ENCODE assay signal across 27 cellular contexts in genomic region chr10:7948601-7949000, GRCh38.
DNase-seq lines count a peak whose midpoint lies in the region; ATAC-seq and TF ChIP-seq lines count a peak whose summit lies in the region.
"Had no signal": no experiment of that assay in that cellular context is flagged by ENCODE, and none has a peak within 500 bp of the region (broad histone marks: within the 10 kb centered on the region; RNA-seq: fewer than 3 reads in every experiment).

No MANE protein-coding gene starts in this region.

- no peak overlapping the region for H3K4me3 Mint-ChIP-seq in Calu3 (ENCODE audit: low read depth, unreplicated experiment)
- H3K4me3 Mint-ChIP-seq: activated CD4-positive, alpha-beta memory T cell treated with anti-CD3 and anti-CD28 coated beads for 36 hours; mesothelial cell of epicardium; naive thymus-derived CD4-positive, alpha-beta T cell had no signal

- H3K79me1 ChIP-seq in IMR-90 (ENCODE audit: low read depth in 1 of 2, low read length in 2 of 2) (peaks cover 16 to 59% of the 10 kb centered on the region in 2 experiments), mesenchymal stem cell (replicated peaks; ENCODE audit: low read length, poor library complexity, severe bottlenecking) (peaks cover 14% of the 10 kb centered on the region)

- H2BK5ac ChIP-seq in IMR-90 (ENCODE audit: low read depth, low read length, poor library complexity, severe bottlenecking) = peak overlapping the region; percentile 36
- H2BK5ac ChIP-seq in mesenchymal stem cell (ENCODE audit: low read depth, low read length, poor library complexity, severe bottlenecking) = no peak overlapping the region

- POLR2A ChIA-PET in IMR-90 (lab: Charles Lee; ENCODE audit: unreplicated experiment) = no interaction called here

- TF ChIP-seq POLR2A in IMR-90 (IDR thresholded peaks at IDR 0.05; ENCODE audit: low read depth, low read length) = no peak

- H3K4me3 ChIP-seq in AG09309 (ENCODE audit: control insufficient read depth, low read depth, low read length) = no peak overlapping the region
- no peak overlapping the region for H3K4me3 ChIP-seq in IMR-90 (ENCODE audit: insufficient read depth, low read depth, low read length)
- H3K4me3 ChIP-seq in astrocyte of the spinal cord (ENCODE audit: low read depth, low read length) = no peak overlapping the region
- H3K4me3 ChIP-seq in mesenchymal stem cell (ENCODE audit: insufficient read depth in 1 of 2, low read depth in 1 of 2, low read length in 2 of 2) = no peak overlapping the region
- H3K4me3 ChIP-seq: esophagus squamous epithelium, Peyer's patch, psoas muscle, sigmoid colon, thoracic aorta, uterus had no signal

- DNase-seq in AG09309 (ENCODE audit: low read depth) (peak; percentile 11), IMR-90 (peak; percentile 79), astrocyte of the spinal cord (ENCODE audit: low read depth, low spot score) (peak; percentile 39), mesenchymal stem cell (peak; percentile 16), Calu3 (no peak), left colon (no peak)
- DNase-seq: activated CD4-positive, alpha-beta memory T cell treated with anti-CD3 and anti-CD28 coated beads for 36 hours; activated CD8-positive, alpha-beta memory T cell treated with anti-CD3 and anti-CD28 coated beads, Interleukin-2, amount 50 U/mL, for 4 hours; activated naive CD4-positive, alpha-beta T cell treated with anti-CD3 and anti-CD28 coated beads, Interleukin-2, amount 50 U/mL, for 16 hours; BE2C; esophagus squamous epithelium; GOT3; left ventricle myocardium superior; naive thymus-derived CD4-positive, alpha-beta T cell; NCI-H1105 treated with DMSO at 0.1 percent for 48 hours; NCI-H2029; NCI-H526 treated with DMSO at 0.1 percent for 48 hours; Peyer's patch; psoas muscle; SIG-M5; sigmoid colon; stimulated activated naive CD4-positive, alpha-beta T cell; uterus had no signal

- H3K18ac ChIP-seq in IMR-90 (ENCODE audit: low read depth, low read length) (peak overlapping the region; percentile 56), mesenchymal stem cell (ENCODE audit: low read depth in 1 of 2, low read length in 2 of 2) (no peak overlapping the region)

- H3K27ac Mint-ChIP-seq in Calu3 (ENCODE audit: unreplicated experiment) = no peak overlapping the region
- H3K27ac Mint-ChIP-seq: activated CD4-positive, alpha-beta memory T cell treated with anti-CD3 and anti-CD28 coated beads for 36 hours; mesothelial cell of epicardium; naive thymus-derived CD4-positive, alpha-beta T cell had no signal

- H2AK5ac ChIP-seq in IMR-90 (ENCODE audit: low read depth, low read length) (peak overlapping the region; percentile 65; the same call in 1 of the 2 replicates), mesenchymal stem cell (ENCODE audit: low read length, severe bottlenecking) (no peak overlapping the region)

- H3K36me3 ChIP-seq in IMR-90 (ENCODE audit: control insufficient read depth, insufficient read depth, low read length) (no peaks in the 10 kb centered on the region), mesenchymal stem cell (ENCODE audit: control insufficient read depth in 1 of 2, insufficient read depth in 2 of 2, low read depth in 1 of 2, low read length in 2 of 2) (no peaks in the 10 kb centered on the region)
- H3K36me3 ChIP-seq: BE2C, esophagus squamous epithelium, Peyer's patch, sigmoid colon, thoracic aorta, uterus had no signal

- peak overlapping the region; percentile 88 for H2BK20ac ChIP-seq in IMR-90 (ENCODE audit: low read depth, low read length)

- H3K27ac ChIP-seq in IMR-90 (ENCODE audit: insufficient read depth, low read length) (peak overlapping the region; percentile 59), mesenchymal stem cell (ENCODE audit: low read length, poor library complexity, severe bottlenecking) (no peak overlapping the region)
- H3K27ac ChIP-seq: esophagus squamous epithelium, Peyer's patch, psoas muscle, sigmoid colon, thoracic aorta, uterus had no signal

- H3K27me3 Mint-ChIP-seq in Calu3 (ENCODE audit: unreplicated experiment) = no peaks in the 10 kb centered on the region
- H3K27me3 Mint-ChIP-seq: activated CD4-positive, alpha-beta memory T cell treated with anti-CD3 and anti-CD28 coated beads for 36 hours; naive thymus-derived CD4-positive, alpha-beta T cell had no signal

- H3K4ac ChIP-seq in IMR-90 (ENCODE audit: low read depth, low read length) = peak overlapping the region; percentile 86
- H3K4ac ChIP-seq in mesenchymal stem cell (ENCODE audit: low read depth in 1 of 2, low read length in 2 of 2) = no peak overlapping the region

- H2BK12ac ChIP-seq in mesenchymal stem cell (ENCODE audit: low read length in 2 of 2) = peak overlapping the region in 1 of 2 experiments; percentile 69

- peak overlapping the region; percentile 85; the same call in 1 of the 2 replicates for H3K23ac ChIP-seq in IMR-90 (ENCODE audit: low read depth, low read length)
- H3K23ac ChIP-seq in mesenchymal stem cell (ENCODE audit: low read length in 2 of 2) = peak overlapping the region in 1 of 2 experiments; percentile 23

- H3K27me3 ChIP-seq in IMR-90 (ENCODE audit: control insufficient read depth, insufficient read depth, low read length) (no peaks in the 10 kb centered on the region), mesenchymal stem cell (ENCODE audit: control insufficient read depth in 1 of 2, insufficient read depth in 1 of 2, low read length in 2 of 2) (no peaks in the 10 kb centered on the region)
- H3K27me3 ChIP-seq: BE2C, esophagus squamous epithelium, Peyer's patch, sigmoid colon, uterus had no signal

- H2AFZ ChIP-seq in IMR-90 (replicated peaks; ENCODE audit: low read length, poor library complexity) = no peak overlapping the region
- no peak overlapping the region for H2AFZ ChIP-seq in mesenchymal stem cell (ENCODE audit: low read depth, low read length)

- H3K9me1 ChIP-seq in IMR-90 (ENCODE audit: insufficient read depth, low read length) = peaks cover 17% of the 10 kb centered on the region

- peaks cover 9% of the 10 kb centered on the region for H3K4me1 Mint-ChIP-seq in Calu3 (ENCODE audit: low read depth, unreplicated experiment)
- H3K4me1 Mint-ChIP-seq: mesothelial cell of epicardium had no signal

- H3K56ac ChIP-seq in IMR-90 (ENCODE audit: extremely low read depth, insufficient read depth, low read length) = no peak overlapping the region

- no peak for TF ChIP-seq CTCF in AG09309 (IDR thresholded peaks at IDR 0.05; ENCODE audit: control insufficient read depth, insufficient read depth, low read depth, low read length, missing control alignments)
- no peak for TF ChIP-seq CTCF in IMR-90 (conservative IDR thresholded peaks at IDR 0.05; ENCODE audit: low read depth, low read length)
- no peak for TF ChIP-seq CTCF in astrocyte of the spinal cord (IDR thresholded peaks at IDR 0.05; ENCODE audit: low read depth, low read length)
- no peak for TF ChIP-seq CTCF in Calu3 (IDR thresholded peaks at IDR 0.05; ENCODE audit: unreplicated experiment)

- H2BK120ac ChIP-seq in IMR-90 (ENCODE audit: low read depth, low read length) = peak overlapping the region; percentile 90
- no peak overlapping the region for H2BK120ac ChIP-seq in mesenchymal stem cell (ENCODE audit: low read depth, low read length)

- CTCF ChIA-PET in IMR-90 (lab: Yijun Ruan, JAX) (interaction anchor here (1.0 kb wide), 1 partner anchor 77 kb away, joined by 5 read pairs; no protein-coding TSS in a partner anchor), Calu3 (lab: Charles Lee) (interaction anchor here (0.7 kb wide), 1 partner anchor 162 kb away, joined by 5 read pairs; no protein-coding TSS in a partner anchor)

- intact Hi-C loops in IMR-90 (cut with micrococcal nuclease) (loop anchor here (2.0 kb wide), 1 partner anchor 322 kb away; no protein-coding TSS in a partner anchor), Calu3 (cut with micrococcal nuclease; ENCODE audit: unreplicated experiment) (no loop called here), left colon (cut with DNase I, micrococcal nuclease) (no loop called here)

- H2BK15ac ChIP-seq in IMR-90 (ENCODE audit: low read depth, low read length) (peak overlapping the region; percentile 72; the same call in 1 of the 3 replicates), mesenchymal stem cell (ENCODE audit: low read depth, poor library complexity, severe bottlenecking) (no peak overlapping the region)

- H3K9me3 ChIP-seq in IMR-90 (ENCODE audit: control insufficient read depth, insufficient read depth, low read length) (no peaks in the 10 kb centered on the region; the same call in 1 of the 2 replicates), mesenchymal stem cell (ENCODE audit: control insufficient read depth, low read length) (no peaks in the 10 kb centered on the region)
- H3K9me3 ChIP-seq: BE2C, esophagus squamous epithelium, Peyer's patch, psoas muscle, sigmoid colon, thoracic aorta, uterus had no signal

- peak; percentile 65 for ATAC-seq in IMR-90 (ENCODE audit: low read depth)
- ATAC-seq in HG02588 (IDR thresholded peaks at IDR 0.05; ENCODE audit: unreplicated experiment) = no peak
- no peak for ATAC-seq in left colon
- ATAC-seq in HG03039 (IDR thresholded peaks at IDR 0.05; ENCODE audit: unreplicated experiment) = no peak
- ATAC-seq: left ventricle myocardium superior; naive thymus-derived CD4-positive, alpha-beta T cell; psoas muscle had no signal

- H3K9me3 Mint-ChIP-seq in Calu3 (ENCODE audit: low read depth, unreplicated experiment) = no peaks in the 10 kb centered on the region
- H3K9me3 Mint-ChIP-seq: activated CD4-positive, alpha-beta memory T cell treated with anti-CD3 and anti-CD28 coated beads for 36 hours had no signal

- H3K4me2 ChIP-seq in IMR-90 (ENCODE audit: low read depth, low read length) (peak overlapping the region; percentile 33), mesenchymal stem cell (ENCODE audit: low read length, poor library complexity, severe bottlenecking) (no peak overlapping the region)

- H2AK9ac ChIP-seq in IMR-90 (replicated peaks; ENCODE audit: low read depth, low read length, poor library complexity) = peak overlapping the region; percentile 66

- no CpG with 5 or more reads among the region's 4 CpGs for WGBS in IMR-90 (ENCODE audit: extremely low coverage in 2 of 2, insufficient read length in 1 of 2), 2 experiments
- WGBS in mesenchymal stem cell = 83% methylated on average over 3 of the region's 4 CpGs

- H3K36me3 Mint-ChIP-seq in Calu3 (ENCODE audit: insufficient read depth, unreplicated experiment) = no peaks in the 10 kb centered on the region
- H3K36me3 Mint-ChIP-seq: mesothelial cell of epicardium had no signal

- peak overlapping the region; percentile 14 for H4K5ac ChIP-seq in IMR-90 (ENCODE audit: low read depth, low read length)

- H3K14ac ChIP-seq in IMR-90 (replicated peaks; ENCODE audit: low read depth, low read length) = no peak overlapping the region; the same call in 1 of the 2 replicates
- H3K14ac ChIP-seq in mesenchymal stem cell (ENCODE audit: low read length in 2 of 2) = no peak overlapping the region

- in situ Hi-C loops in IMR-90 (cut with MboI; ENCODE audit: low sequenced_read_pairs) (no loop called here), astrocyte of the spinal cord (cut with HindIII; ENCODE audit: low sequenced_read_pairs) (no loop called here)

- dilution Hi-C loops in IMR-90 (cut with HindIII; ENCODE audit: low sequenced_read_pairs, unreplicated experiment) = no loop called here

- peaks cover 20% of the 10 kb centered on the region for H3K4me1 ChIP-seq in IMR-90 (ENCODE audit: control insufficient read depth, insufficient read depth, low read length)
- peaks cover 10% of the 10 kb centered on the region for H3K4me1 ChIP-seq in mesenchymal stem cell (ENCODE audit: control insufficient read depth, insufficient read depth, low read depth, low read length)
- H3K4me1 ChIP-seq: Peyer's patch, uterus had no signal

- TF ChIP-seq RAD21 in IMR-90 (IDR thresholded peaks at IDR 0.05; ENCODE audit: low read length) = no peak

- H4K8ac ChIP-seq in IMR-90 (ENCODE audit: low read depth in 2 of 2, low read length in 2 of 2) (peak overlapping the region; percentile 55 to 86; a peak in 3 of 4 replicates), mesenchymal stem cell (ENCODE audit: low read length) (no peak overlapping the region)

- H4K91ac ChIP-seq in IMR-90 (ENCODE audit: insufficient read depth, low read depth, low read length) (peak overlapping the region; percentile 45; the same call in 1 of the 2 replicates), mesenchymal stem cell (ENCODE audit: low read length) (no peak overlapping the region)

- H4K20me1 ChIP-seq in IMR-90 (ENCODE audit: insufficient read depth, low read length) = no peaks in the 10 kb centered on the region

- H3K9ac ChIP-seq in IMR-90 (ENCODE audit: low read depth, low read length) = 0 out of 2 replicates have a peak overlapping the region, but pooled peaks have one; percentile 2
- H3K9ac ChIP-seq in mesenchymal stem cell (ENCODE audit: low read length) = no peak overlapping the region

- no TSS peak for BruUV-seq in IMR-90 (replicated peaks; lab: Mats Ljungman, UMichigan)
- BruUV-seq in Calu3 (replicated peaks; lab: Mats Ljungman, UMichigan) = no TSS peak

Comparison
In these comparisons a context has a peak if more than half of its experiments do, and no peak if none do; other contexts are left out.
1. DNase-seq: peak in AG09309 (single experiment), IMR-90 (single experiment), astrocyte of the spinal cord (single experiment) and mesenchymal stem cell (single experiment); none in Calu3 (single experiment) and left colon (0 of 2).